ENCODE assay signal across 20 cellular contexts in the genomic region with DNA sequence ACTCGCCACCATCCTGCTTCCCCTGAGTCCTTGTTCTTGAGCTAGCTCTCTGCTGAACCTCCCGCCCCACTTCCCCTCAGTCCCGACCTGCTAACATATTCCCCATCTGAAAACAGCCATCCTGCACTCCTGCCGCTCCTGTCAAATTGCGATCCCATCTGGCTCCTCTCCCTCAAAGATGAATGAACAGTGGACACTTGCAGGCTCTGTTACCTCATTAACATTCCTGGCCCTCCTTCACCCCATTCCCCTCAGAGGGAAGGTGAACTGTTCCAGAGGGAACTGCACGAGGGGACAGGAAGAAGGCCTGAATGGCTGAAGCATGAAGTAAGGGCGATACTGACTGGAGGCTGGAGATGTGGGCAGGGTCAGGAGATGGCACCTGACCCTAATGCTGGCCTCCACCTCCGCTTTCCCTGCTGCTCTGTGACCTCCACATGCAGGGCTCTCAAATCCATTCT. TPM values are rescaled to one million over a fixed set of nuclear protein-coding genes. Genes with fewer than 3 reads are reported as not detected.
A peak's percentile ranks its signal among the peaks of the same experiment; 100 is the strongest.
DNase-seq lines count a peak whose midpoint lies in the region; ATAC-seq lines count a peak whose summit lies in the region.
"Had no signal": no experiment of that assay in that cellular context is flagged by ENCODE, and none has a peak within 500 bp of the region (broad histone marks: within the 10 kb centered on the region; RNA-seq: fewer than 3 reads in every experiment).

No MANE protein-coding gene starts in this region.

- H3K27ac ChIP-seq in cingulate gyrus (ENCODE audit: low read depth, low read length), result peak overlapping the region; percentile 49
- H3K27ac ChIP-seq in neuronal stem cell (replicated peaks; ENCODE audit: low read length), result peak overlapping the region; percentile 46
- H3K27ac ChIP-seq: 22Rv1; BLaER1 treated with 17β-estradiol and CSF1 and Interleukin-3, amounts not matched to agents 10 nM and 100 nM had no signal

- H4K8ac ChIP-seq in neuronal stem cell (ENCODE audit: low read depth, low read length), result no peak overlapping the region

- H3K14ac ChIP-seq in neuronal stem cell (ENCODE audit: low read length), result no peak overlapping the region

- no peak overlapping the region for H2AFZ ChIP-seq in neuronal stem cell (ENCODE audit: low read length)

- no peaks in the 10 kb centered on the region for H3K27me3 ChIP-seq in neuronal stem cell (ENCODE audit: control insufficient read depth in 3 of 3, insufficient read depth in 3 of 3, low read depth in 1 of 3, low read length in 3 of 3)
- H3K27me3 ChIP-seq: esophagus squamous epithelium had no signal

- H3K4ac ChIP-seq in neuronal stem cell (ENCODE audit: low read length), result no peak overlapping the region

- H2BK120ac ChIP-seq in neuronal stem cell (ENCODE audit: low read depth, low read length), result no peak overlapping the region

- no peak overlapping the region for H3K4me3 ChIP-seq in neuronal stem cell (ENCODE audit: low read length in 2 of 2)
- H3K4me3 ChIP-seq: BLaER1 treated with 17β-estradiol and CSF1 and Interleukin-3, amounts not matched to agents 10 nM and 100 nM; esophagus squamous epithelium; GM12878 had no signal

- H3K18ac ChIP-seq in neuronal stem cell (ENCODE audit: low read length), result no peak overlapping the region

- H2AK5ac ChIP-seq in neuronal stem cell (ENCODE audit: low read depth, low read length), result no peak overlapping the region

- H2BK5ac ChIP-seq in neuronal stem cell (ENCODE audit: low read length), result no peak overlapping the region

- no peak overlapping the region for H3K4me2 ChIP-seq in neuronal stem cell (ENCODE audit: insufficient read depth, low read length, poor library complexity, severe bottlenecking)

- no peak overlapping the region for H3K9ac ChIP-seq in neuronal stem cell (ENCODE audit: low read depth, low read length, poor library complexity)
- H3K9ac ChIP-seq: BLaER1 treated with 17β-estradiol and CSF1 and Interleukin-3, amounts not matched to agents 10 nM and 100 nM had no signal

- peak overlapping the region; percentile 19 for H2BK12ac ChIP-seq in neuronal stem cell (ENCODE audit: low read length)

- no peaks in the 10 kb centered on the region for H3K9me3 ChIP-seq in neuronal stem cell (replicated peaks in 1 of 2; ENCODE audit: control insufficient read depth in 2 of 2, insufficient read depth in 1 of 2, low read depth in 1 of 2, low read length in 2 of 2)
- H3K9me3 ChIP-seq: BLaER1 treated with 17β-estradiol and CSF1 and Interleukin-3, amounts not matched to agents 10 nM and 100 nM; esophagus squamous epithelium had no signal

- peak; percentile 27 to 46 for DNase-seq in NCI-H446 (lab: John Stamatoyannopoulos, UW)
- DNase-seq in NCI-H446 treated with DMSO at 0.1 percent for 48 hours (lab: John Stamatoyannopoulos, UW), result no peak
- DNase-seq in NCI-H2171 treated with DMSO at 0.1 percent for 48 hours (lab: John Stamatoyannopoulos, UW), result peak; percentile 82
- no peak for DNase-seq in neuronal stem cell (ENCODE audit: low spot score)
- no peak for DNase-seq in HCEC 1CT
- DNase-seq in RPMI8226, result no peak
- DNase-seq: activated CD4-positive, CD25-positive, alpha-beta regulatory T cell; activated naive CD8-positive, alpha-beta T cell treated with anti-CD3 and anti-CD28 coated beads, Interleukin-2, amount 10 ng/mL, durations not matched to agents 7 days and 5 days; cortex of kidney; EL; esophagus squamous epithelium; MM.1S; NCI-H2227 treated with DMSO at 0.1 percent for 48 hours; PC-3; stimulated activated CD4-positive, alpha-beta T cell treated with anti-CD3 and anti-CD28 coated beads, Interleukin-2, amount 100 ng/mL, for 24 hours had no signal

- no peak overlapping the region for H4K91ac ChIP-seq in neuronal stem cell (ENCODE audit: low read depth, low read length, poor library complexity)

- no peak overlapping the region for H2BK15ac ChIP-seq in neuronal stem cell (ENCODE audit: low read length)

- no CpG with 5 or more reads among the region's 8 CpGs for WGBS in neuronal stem cell (ENCODE audit: extremely low coverage in 2 of 2, insufficient read length in 2 of 2, insufficient replicate concordance in 1 of 2), 2 donors

- peaks cover 15 to 28% of the 10 kb centered on the region in 2 donors for H3K4me1 ChIP-seq in neuronal stem cell (ENCODE audit: control insufficient read depth in 2 of 2, insufficient read depth in 1 of 2, low read depth in 1 of 2, low read length in 2 of 2)

- H3K23ac ChIP-seq in neuronal stem cell (ENCODE audit: low read depth, low read length, poor library complexity), result no peak overlapping the region

- no peak for ATAC-seq in HG02571 (IDR thresholded peaks at IDR 0.05; ENCODE audit: unreplicated experiment)
- ATAC-seq: GM12878, PC-3 had no signal

- peaks cover 17 to 36% of the 10 kb centered on the region in 2 donors for H3K36me3 ChIP-seq in neuronal stem cell (replicated peaks in 1 of 2; ENCODE audit: control insufficient read depth in 2 of 2, insufficient read depth in 2 of 2, low read length in 2 of 2)

- H3K79me1 ChIP-seq in neuronal stem cell (ENCODE audit: low read depth, low read length), result no peaks in the 10 kb centered on the region

RNA-seq across cellular contexts. Expression of a gene that starts 7.5 kb away (rescaled TPM):
- polyA plus RNA-seq in neuronal stem cell (2013, experiment 1 of 2), result 40.0 TPM
- 41.0 TPM for polyA plus RNA-seq in neuronal stem cell (2013, experiment 2 of 2)

RNA-seq across cellular contexts. Expression of a gene that starts 28.2 kb away (rescaled TPM):
- 110 TPM for polyA plus RNA-seq in neuronal stem cell (2013, experiment 1 of 2)
- polyA plus RNA-seq in neuronal stem cell (2013, experiment 2 of 2), result 109 TPM

RNA-seq across cellular contexts. Expression of a gene that starts 41.1 kb away (rescaled TPM):
- 118 TPM for polyA plus RNA-seq in neuronal stem cell (2013, experiment 1 of 2)
- polyA plus RNA-seq in neuronal stem cell (2013, experiment 2 of 2), result 115 TPM

Comparison
In these comparisons a context has a peak if more than half of its experiments do, and no peak if none do; other contexts are left out.
1. DNase-seq: peak in NCI-H446 (2 of 2) and NCI-H2171 treated with DMSO at 0.1 percent for 48 hours (single experiment); none in NCI-H446 treated with DMSO at 0.1 percent for 48 hours (single experiment), neuronal stem cell (single experiment), HCEC 1CT (single experiment) and RPMI8226 (single experiment).